ENCODE assay signal across 8 cellular contexts in genomic region chr17:65562206-65562531, GRCh38. TPM values are rescaled to one million over a fixed set of nuclear protein-coding genes. Genes with fewer than 3 reads are reported as not detected.
DNase-seq lines count a peak whose midpoint lies in the region; ATAC-seq and TF ChIP-seq lines count a peak whose summit lies in the region.

No MANE protein-coding gene starts in this region.

- CTCF ChIA-PET in T-cell (lab: Charles Lee), result no interaction called here

- H3K9ac ChIP-seq in smooth muscle cell (ENCODE audit: low read depth), result no peak overlapping the region

- H3K27me3 Mint-ChIP-seq in activated CD4-positive, alpha-beta T cell treated with anti-CD3 and anti-CD28 coated beads, Interleukin-2, amount 10 ng/mL, durations not matched to agents 24 days and 14 days, result peaks cover 17% of the 10 kb centered on the region
- H3K27me3 Mint-ChIP-seq in T-cell, result peaks cover 0 to 3% of the 10 kb centered on the region in 2 donors

- no peaks in the 10 kb centered on the region for H4K20me1 ChIP-seq in smooth muscle cell (ENCODE audit: low read depth)

- H3K36me3 ChIP-seq in smooth muscle cell (ENCODE audit: low read depth), result no peaks in the 10 kb centered on the region
- H3K36me3 ChIP-seq in transverse colon, result no peaks in the 10 kb centered on the region

- peaks cover 26% of the 10 kb centered on the region for H3K4me1 ChIP-seq in smooth muscle cell (ENCODE audit: low read depth)
- peaks cover 6 to 38% (median 16%) of the 10 kb centered on the region in 4 donors for H3K4me1 ChIP-seq in transverse colon

- peak overlapping the region; percentile 85 for H3K4me2 ChIP-seq in smooth muscle cell

- peaks cover 3% of the 10 kb centered on the region for H3K36me3 Mint-ChIP-seq in activated CD4-positive, alpha-beta T cell treated with anti-CD3 and anti-CD28 coated beads, Interleukin-2, amount 10 ng/mL, durations not matched to agents 24 days and 14 days (ENCODE audit: low read depth)
- H3K36me3 Mint-ChIP-seq in T-cell, result no peaks in the 10 kb centered on the region

- POLR2A ChIA-PET in T-cell (lab: Charles Lee), result no interaction called here

- in situ Hi-C loops in transverse colon (cut with MboI; ENCODE audit: low pct_ligation_motif_present in 1 of 4, low pct_unique_long_range_greater_than_20kb in 1 of 4, low sequenced_read_pairs in 3 of 4), result loop anchor here (25.0 kb wide), 3 partner anchors 225 to 600 kb away; no protein-coding TSS in a partner anchor

- peaks cover 28% of the 10 kb centered on the region for H3K4me1 Mint-ChIP-seq in activated CD4-positive, alpha-beta T cell treated with anti-CD3 and anti-CD28 coated beads, Interleukin-2, amount 10 ng/mL, durations not matched to agents 24 days and 14 days
- peaks cover 27 to 45% (median 36%) of the 10 kb centered on the region in 3 donors for H3K4me1 Mint-ChIP-seq in T-cell

- no peak for TF ChIP-seq POLR2A in transverse colon (IDR thresholded peaks at IDR 0.05)

- H2AFZ ChIP-seq in smooth muscle cell (ENCODE audit: low read depth), result no peak overlapping the region

- no peak for DNase-seq in activated CD4-positive, alpha-beta T cell treated with anti-CD3 and anti-CD28 coated beads, Interleukin-2, amount 10 ng/mL, durations not matched to agents 24 days and 14 days
- no peak for DNase-seq in activated CD4-positive, alpha-beta T cell treated with anti-CD3 and anti-CD28 coated beads, Interleukin-2, amount 50 U/mL, for 48 hours
- no peak for DNase-seq in T-cell
- no peak for DNase-seq in foreskin fibroblast
- DNase-seq in smooth muscle cell (lab: John Stamatoyannopoulos, UW; ENCODE audit: unreplicated experiment), result no peak
- DNase-seq in mesenteric fat pad (ENCODE audit: low spot score), result no peak
- no peak for DNase-seq in transverse colon
- no peak for DNase-seq in HuH-7.5 (ENCODE audit: low spot score)

- no peak for ATAC-seq in T-cell (replicated peaks in 1 of 4)

- intact Hi-C loops in activated CD4-positive, alpha-beta T cell treated with anti-CD3 and anti-CD28 coated beads, Interleukin-2, amount 10 ng/mL, durations not matched to agents 24 days and 14 days (cut with micrococcal nuclease), result no loop called here
- intact Hi-C loops in transverse colon (cut with DNase I; ENCODE audit: low total_unique reads), result no loop called here

- H3K4me3 Mint-ChIP-seq in activated CD4-positive, alpha-beta T cell treated with anti-CD3 and anti-CD28 coated beads, Interleukin-2, amount 10 ng/mL, durations not matched to agents 24 days and 14 days, result peak overlapping the region; percentile 80
- peak overlapping the region in 2 of 3 donors; percentile 80 for H3K4me3 Mint-ChIP-seq in T-cell

- H3K27ac Mint-ChIP-seq in activated CD4-positive, alpha-beta T cell treated with anti-CD3 and anti-CD28 coated beads, Interleukin-2, amount 10 ng/mL, durations not matched to agents 24 days and 14 days, result no peak overlapping the region
- H3K27ac Mint-ChIP-seq in T-cell, result peak overlapping the region; percentile 81 to 86

- peaks cover 27% of the 10 kb centered on the region for H3K79me2 ChIP-seq in smooth muscle cell (ENCODE audit: low read depth)

- TF ChIP-seq CTCF in foreskin fibroblast (IDR thresholded peaks at IDR 0.05; ENCODE audit: low read depth, low read length) (no peak), smooth muscle cell (IDR thresholded peaks at IDR 0.05; ENCODE audit: borderline replicate concordance, insufficient read depth, poor library complexity, severe bottlenecking) (no peak), transverse colon (IDR thresholded peaks at IDR 0.05) (no peak)

- peaks cover 7% of the 10 kb centered on the region for H3F3A ChIP-seq in smooth muscle cell (ENCODE audit: low read depth)

- no peak overlapping the region for H3K27ac ChIP-seq in smooth muscle cell (ENCODE audit: low read depth)
- H3K27ac ChIP-seq in transverse colon, result no peak overlapping the region

- 65% methylated on average over 9 of the region's 9 CpGs for WGBS in smooth muscle cell (ENCODE audit: low lambda C conversion rate)
- WGBS in transverse colon (ENCODE audit: low coverage in 1 of 2), 2 donors, result 43 to 49% methylated on average over 5 to 9 of the region's 9 CpGs

- H3K4me3 ChIP-seq in foreskin fibroblast (ENCODE audit: low read depth in 1 of 2, low read length in 2 of 2) (peak overlapping the region; percentile 63 to 76), smooth muscle cell (peak overlapping the region; percentile 95), transverse colon (peak overlapping the region in 2 of 4 donors; percentile 86 to 92)

- no peaks in the 10 kb centered on the region for H3K27me3 ChIP-seq in smooth muscle cell (ENCODE audit: low read depth)
- H3K27me3 ChIP-seq in transverse colon, result no peaks in the 10 kb centered on the region

- H3K9me3 Mint-ChIP-seq in activated CD4-positive, alpha-beta T cell treated with anti-CD3 and anti-CD28 coated beads, Interleukin-2, amount 10 ng/mL, durations not matched to agents 24 days and 14 days, result no peaks in the 10 kb centered on the region
- H3K9me3 Mint-ChIP-seq in T-cell, result no peaks in the 10 kb centered on the region

- TF ChIP-seq EP300 in transverse colon (IDR thresholded peaks at IDR 0.05; ENCODE audit: low read depth), result no peak

- H3K9me3 ChIP-seq in smooth muscle cell (replicated peaks; ENCODE audit: low read depth) (no peaks in the 10 kb centered on the region), transverse colon (no peaks in the 10 kb centered on the region)

RNA-seq across cellular contexts. Expression of gene AXIN2, which starts 0.7 kb away (rescaled TPM):
- 4.8 and 5.2 TPM in 2 replicates for total RNA-seq in activated CD4-positive, alpha-beta T cell treated with anti-CD3 and anti-CD28 coated beads, Interleukin-2, amount 10 ng/mL, durations not matched to agents 24 days and 14 days
- total RNA-seq in T-cell (10 to 100 TPM; 35.8 to 44.9 (median 40.2) TPM), smooth muscle cell (14.2 and 20.1 TPM in 2 replicates), mesenteric fat pad (26.9 TPM), transverse colon (10 to 100 TPM; 17.6 to 87.6 (median 23.8) TPM)
- polyA plus RNA-seq in smooth muscle cell, result 13.8 and 14.5 TPM in 2 replicates
